Comparison of ENCODE assay signal across 2 cellular contexts in genomic region chr9:129395633-129396364, GRCh38.
TF ChIP-seq lines count a peak whose summit lies in the region.

No MANE protein-coding gene starts in this region.

TF ChIP-seq in HEK293, 187 proteins besides CTCF, POLR2A, EP300 and RAD21 (continued from another document):
- TF ChIP-seq ZBTB44 (tag by site-specific recombination; IDR thresholded peaks at IDR 0.05) (no peak), ZNF518A (tag by site-specific recombination; conservative IDR thresholded peaks at IDR 0.05; ENCODE audit: low read depth) (no peak), ZBTB17 (tag by site-specific recombination; IDR thresholded peaks at IDR 0.05) (peak; percentile 100), ZNF140 (tag by site-specific recombination; IDR thresholded peaks at IDR 0.05) (no peak), ZBTB7A (tag by site-specific recombination; IDR thresholded peaks at IDR 0.05; ENCODE audit: low read depth) (no peak), ZNF248 (tag by site-specific recombination; IDR thresholded peaks at IDR 0.05) (no peak; the same call in 1 of the 2 replicates), ZNF48 (tag by site-specific recombination; IDR thresholded peaks at IDR 0.05) (no peak), ZNF664 (tag by site-specific recombination; IDR thresholded peaks at IDR 0.05) (no peak), ZNF585B (tag by site-specific recombination; IDR thresholded peaks at IDR 0.05) (no peak), ZNF366 (tag by site-specific recombination; conservative IDR thresholded peaks at IDR 0.05) (peak; percentile 78), ZNF621 (tag by site-specific recombination; IDR thresholded peaks at IDR 0.05) (no peak), ZNF521 (tag by site-specific recombination; IDR thresholded peaks at IDR 0.05) (peak; percentile 9; the same call in 1 of the 2 replicates), YY2 (tag by site-specific recombination; IDR thresholded peaks at IDR 0.05) (0 out of 2 replicates have a peak, but pooled peaks have one; percentile 15), ZNF416 (tag by site-specific recombination; IDR thresholded peaks at IDR 0.05) (no peak), ZNF138 (tag by site-specific recombination; IDR thresholded peaks at IDR 0.05; ENCODE audit: borderline replicate concordance) (no peak), ZNF335 (tag by site-specific recombination; conservative IDR thresholded peaks at IDR 0.05) (no peak)

TF ChIP-seq in H1, 55 proteins besides CTCF, POLR2A, EP300 and RAD21 (continued from another document):
- TF ChIP-seq ATF3 (IDR thresholded peaks at IDR 0.05; ENCODE audit: insufficient read depth, low read depth, low read length) (no peak), RXRA (IDR thresholded peaks at IDR 0.05; ENCODE audit: insufficient read depth, low read depth, low read length) (no peak), SIX5 (IDR thresholded peaks at IDR 0.05; ENCODE audit: low read depth, low read length) (no peak), USF2 (IDR thresholded peaks at IDR 0.05; ENCODE audit: low read length) (no peak), TAF7 (optimal IDR thresholded peaks at IDR 0.05; ENCODE audit: borderline replicate concordance, low read depth, low read length) (no peak), MAFK (IDR thresholded peaks at IDR 0.05; ENCODE audit: low read depth, low read length) (no peak), SP4 (IDR thresholded peaks at IDR 0.05; ENCODE audit: low read length) (no peak), SP1 (IDR thresholded peaks at IDR 0.05; ENCODE audit: low read depth, low read length) (no peak), MAX (IDR thresholded peaks at IDR 0.05) (no peak), SIRT6 (IDR thresholded peaks at IDR 0.05; ENCODE audit: low read length) (no peak), JUN (IDR thresholded peaks at IDR 0.05; ENCODE audit: low read depth, low read length) (no peak), EZH2 (IDR thresholded peaks at IDR 0.05; ENCODE audit: low read depth, low read length, severe bottlenecking) (no peak)
